Comparison of ENCODE assay signal across 1 cellular context in genomic region chr12:54591001-54591591, GRCh38.
TF ChIP-seq lines count a peak whose summit lies in the region.

No MANE protein-coding gene starts in this region.

TF ChIP-seq in SK-N-SH treated with all-trans-retinoic acid at 6 μM for 48 hours, 23 proteins besides CTCF, POLR2A, EP300 and RAD21 (continued from another document):
- TF ChIP-seq TSHZ2 (CRISPR knock-in tag; IDR thresholded peaks at IDR 0.05) (no peak), ISL1 (CRISPR knock-in tag; IDR thresholded peaks at IDR 0.05) (no peak), SNAI2 (CRISPR knock-in tag; IDR thresholded peaks at IDR 0.05) (no peak), ARNTL (CRISPR knock-in tag; IDR thresholded peaks at IDR 0.05; ENCODE audit: borderline replicate concordance, low read depth) (no peak), PATZ1 (CRISPR knock-in tag; IDR thresholded peaks at IDR 0.05; ENCODE audit: borderline replicate concordance) (no peak), CSDC2 (CRISPR knock-in tag; IDR thresholded peaks at IDR 0.05) (no peak), BACH2 (CRISPR knock-in tag; IDR thresholded peaks at IDR 0.05; ENCODE audit: borderline replicate concordance) (no peak), CREB5 (CRISPR knock-in tag; IDR thresholded peaks at IDR 0.05; ENCODE audit: low read depth) (no peak), TCF4 (CRISPR knock-in tag; IDR thresholded peaks at IDR 0.05; ENCODE audit: borderline replicate concordance) (no peak), OSR1 (CRISPR knock-in tag; IDR thresholded peaks at IDR 0.05) (no peak), CSRNP3 (CRISPR knock-in tag; IDR thresholded peaks at IDR 0.05) (no peak), ZC3H10 (CRISPR knock-in tag; IDR thresholded peaks at IDR 0.05) (no peak), ZNF70 (CRISPR knock-in tag; IDR thresholded peaks at IDR 0.05) (no peak), ESRRG (CRISPR knock-in tag; IDR thresholded peaks at IDR 0.05) (no peak), RARB (CRISPR knock-in tag; IDR thresholded peaks at IDR 0.05) (no peak), ZFP3 (CRISPR knock-in tag; IDR thresholded peaks at IDR 0.05) (no peak), POU6F1 (CRISPR knock-in tag; IDR thresholded peaks at IDR 0.05; ENCODE audit: borderline replicate concordance, low read depth) (no peak)
